ENCODE assay signal across 1 cellular context in genomic region chr17:74860229-74860998, GRCh38.
TF ChIP-seq lines count a peak whose summit lies in the region.

No MANE protein-coding gene starts in this region.

TF ChIP-seq in HEK293, 187 proteins besides CTCF, POLR2A, EP300 and RAD21 (continued from another document):
- TF ChIP-seq ZNF639 (tag by site-specific recombination; IDR thresholded peaks at IDR 0.05) (no peak), MEIS1 (CRISPR knock-in tag; IDR thresholded peaks at IDR 0.05; ENCODE audit: borderline replicate concordance) (no peak)
- TF ChIP-seq, protein P1, sequence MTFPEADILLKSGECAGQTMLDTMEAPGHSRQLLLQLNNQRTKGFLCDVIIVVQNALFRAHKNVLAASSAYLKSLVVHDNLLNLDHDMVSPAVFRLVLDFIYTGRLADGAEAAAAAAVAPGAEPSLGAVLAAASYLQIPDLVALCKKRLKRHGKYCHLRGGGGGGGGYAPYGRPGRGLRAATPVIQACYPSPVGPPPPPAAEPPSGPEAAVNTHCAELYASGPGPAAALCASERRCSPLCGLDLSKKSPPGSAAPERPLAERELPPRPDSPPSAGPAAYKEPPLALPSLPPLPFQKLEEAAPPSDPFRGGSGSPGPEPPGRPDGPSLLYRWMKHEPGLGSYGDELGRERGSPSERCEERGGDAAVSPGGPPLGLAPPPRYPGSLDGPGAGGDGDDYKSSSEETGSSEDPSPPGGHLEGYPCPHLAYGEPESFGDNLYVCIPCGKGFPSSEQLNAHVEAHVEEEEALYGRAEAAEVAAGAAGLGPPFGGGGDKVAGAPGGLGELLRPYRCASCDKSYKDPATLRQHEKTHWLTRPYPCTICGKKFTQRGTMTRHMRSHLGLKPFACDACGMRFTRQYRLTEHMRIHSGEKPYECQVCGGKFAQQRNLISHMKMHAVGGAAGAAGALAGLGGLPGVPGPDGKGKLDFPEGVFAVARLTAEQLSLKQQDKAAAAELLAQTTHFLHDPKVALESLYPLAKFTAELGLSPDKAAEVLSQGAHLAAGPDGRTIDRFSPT (tag by site-specific recombination; IDR thresholded peaks at IDR 0.05): peak; percentile 50; the same call in 1 of the 2 replicates
